In the genomic region with DNA sequence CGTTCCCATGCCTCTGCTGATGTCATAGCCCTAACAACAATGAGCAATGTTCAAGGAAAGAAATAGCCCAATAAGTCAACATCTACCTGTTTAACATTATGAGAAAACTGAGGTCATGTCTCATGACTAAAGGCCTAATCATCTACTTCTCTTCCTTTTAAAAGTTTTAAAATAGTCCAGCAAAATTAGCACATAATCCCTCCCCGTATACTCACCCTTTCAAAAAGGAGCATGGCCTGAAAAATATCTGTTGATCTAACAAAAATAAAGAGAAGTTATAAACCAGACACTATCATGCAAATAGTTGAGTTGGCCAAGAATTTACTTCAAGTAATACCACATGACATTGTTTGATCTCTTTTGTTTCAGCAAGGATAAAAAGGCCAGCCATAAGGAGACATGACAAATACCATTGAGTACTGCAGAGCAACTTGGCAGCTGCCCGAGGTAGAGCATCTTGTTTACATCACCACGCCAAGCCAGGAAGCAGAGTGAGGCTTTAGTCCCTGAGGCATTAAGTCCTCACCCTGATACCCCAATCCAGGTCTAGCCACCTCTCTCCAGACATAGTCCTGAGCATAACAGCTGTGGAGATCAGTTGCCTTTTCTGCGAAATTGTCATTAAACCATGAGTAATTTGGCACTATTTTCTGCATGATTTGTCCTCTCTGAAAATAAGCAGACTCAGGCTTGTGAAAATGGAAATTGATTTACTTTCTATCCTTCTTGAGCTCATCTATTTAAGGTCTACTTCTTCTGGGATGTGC, we compare ENCODE assay signal across 9 cellular contexts.
A peak's percentile ranks its signal among the peaks of the same experiment; 100 is the strongest.
DNase-seq lines count a peak whose midpoint lies in the region; ATAC-seq, FAIRE-seq and TF ChIP-seq lines count a peak whose summit lies in the region.
"Had no signal": no experiment of that assay in that cellular context is flagged by ENCODE, and none has a peak within 500 bp of the region (broad histone marks: within the 10 kb centered on the region; RNA-seq: fewer than 3 reads in every experiment).

No MANE protein-coding gene starts in this region.

- no peaks in the 10 kb centered on the region for H3K36me3 ChIP-seq in SJCRH30
- no peaks in the 10 kb centered on the region for H3K36me3 ChIP-seq in gastroesophageal sphincter
- no peaks in the 10 kb centered on the region for H3K36me3 ChIP-seq in smooth muscle cell (ENCODE audit: low read depth)

- peaks cover 15% of the 10 kb centered on the region for H3F3A ChIP-seq in smooth muscle cell (ENCODE audit: low read depth)

- H3K4me3 ChIP-seq in SJCRH30 (no peak overlapping the region), gastroesophageal sphincter (no peak overlapping the region), smooth muscle cell (no peak overlapping the region)

- H3K9ac ChIP-seq in smooth muscle cell (ENCODE audit: low read depth), result peak overlapping the region; percentile 82

- H2AFZ ChIP-seq in smooth muscle cell (ENCODE audit: low read depth), result no peak overlapping the region

- H3K9me3 ChIP-seq in SJCRH30 (replicated peaks) (no peaks in the 10 kb centered on the region), gastroesophageal sphincter (no peaks in the 10 kb centered on the region), smooth muscle cell (replicated peaks; ENCODE audit: low read depth) (no peaks in the 10 kb centered on the region)

- no peak for FAIRE-seq in GM12892 (lab: Jason Lieb, UNC)

- H3K4me1 ChIP-seq in SJCRH30 (0 out of 2 replicates have a peak, but pooled peaks cover 3% of the 10 kb centered on the region), gastroesophageal sphincter (peaks cover 0 to 28% (median 9%) of the 10 kb centered on the region in 3 donors), smooth muscle cell (ENCODE audit: low read depth) (no peaks in the 10 kb centered on the region)

- H3K4me2 ChIP-seq in smooth muscle cell, result peak overlapping the region; percentile 15

- peak; percentile 2 for DNase-seq in GOT3 (lab: John Stamatoyannopoulos, UW)
- peak; percentile 19 to 42 for DNase-seq in SJCRH30
- DNase-seq in smooth muscle cell (lab: John Stamatoyannopoulos, UW; ENCODE audit: unreplicated experiment), result no peak
- no peak for DNase-seq in OCI-M1 (lab: John Stamatoyannopoulos, UW)
- no peak for DNase-seq in GM12892 (ENCODE audit: insufficient read length)
- DNase-seq in NCI-H774 (lab: John Stamatoyannopoulos, UW), result no peak
- DNase-seq: effector memory CD8-positive, alpha-beta T cell had no signal

- H3K27ac ChIP-seq in SJCRH30 (no peak overlapping the region), gastroesophageal sphincter (peak overlapping the region; percentile 85 to 99 (median 87)), smooth muscle cell (ENCODE audit: low read depth) (peak overlapping the region; percentile 97)

- H4K20me1 ChIP-seq in smooth muscle cell (ENCODE audit: low read depth), result no peaks in the 10 kb centered on the region

- no peak for TF ChIP-seq EP300 in gastroesophageal sphincter (IDR thresholded peaks at IDR 0.05)

- ATAC-seq in gastroesophageal sphincter (peak; percentile 42), GM21360 (IDR thresholded peaks at IDR 0.05; ENCODE audit: unreplicated experiment) (no peak)
- ATAC-seq: effector memory CD8-positive, alpha-beta T cell had no signal

- H3K79me2 ChIP-seq in smooth muscle cell (ENCODE audit: low read depth), result no peaks in the 10 kb centered on the region

- WGBS in gastroesophageal sphincter (ENCODE audit: low coverage in 1 of 2), 2 donors, result 19 to 25% methylated on average over 5 of the region's 5 CpGs
- 20% methylated on average over 5 of the region's 5 CpGs for WGBS in smooth muscle cell (ENCODE audit: low lambda C conversion rate)

- H3K27me3 ChIP-seq in SJCRH30, result 0 out of 2 replicates have a peak, but pooled peaks cover 2% of the 10 kb centered on the region
- no peaks in the 10 kb centered on the region for H3K27me3 ChIP-seq in gastroesophageal sphincter
- no peaks in the 10 kb centered on the region for H3K27me3 ChIP-seq in smooth muscle cell (ENCODE audit: low read depth)

- TF ChIP-seq POLR2A in gastroesophageal sphincter (IDR thresholded peaks at IDR 0.05) (no peak), GM12892 (IDR thresholded peaks at IDR 0.05; ENCODE audit: low read depth, low read length) (no peak)

- TF ChIP-seq CTCF in gastroesophageal sphincter (IDR thresholded peaks at IDR 0.05) (no peak), smooth muscle cell (IDR thresholded peaks at IDR 0.05; ENCODE audit: borderline replicate concordance, insufficient read depth, poor library complexity, severe bottlenecking) (no peak)

Comparison
In these comparisons a context has a peak if more than half of its experiments do, and no peak if none do; other contexts are left out.
1. DNase-seq: peak in GOT3 (single experiment) and SJCRH30 (2 of 2); none in smooth muscle cell (single experiment), OCI-M1 (single experiment), GM12892 (single experiment) and NCI-H774 (single experiment).